9 cellular contexts compared by ENCODE assay signal in the genomic region with DNA sequence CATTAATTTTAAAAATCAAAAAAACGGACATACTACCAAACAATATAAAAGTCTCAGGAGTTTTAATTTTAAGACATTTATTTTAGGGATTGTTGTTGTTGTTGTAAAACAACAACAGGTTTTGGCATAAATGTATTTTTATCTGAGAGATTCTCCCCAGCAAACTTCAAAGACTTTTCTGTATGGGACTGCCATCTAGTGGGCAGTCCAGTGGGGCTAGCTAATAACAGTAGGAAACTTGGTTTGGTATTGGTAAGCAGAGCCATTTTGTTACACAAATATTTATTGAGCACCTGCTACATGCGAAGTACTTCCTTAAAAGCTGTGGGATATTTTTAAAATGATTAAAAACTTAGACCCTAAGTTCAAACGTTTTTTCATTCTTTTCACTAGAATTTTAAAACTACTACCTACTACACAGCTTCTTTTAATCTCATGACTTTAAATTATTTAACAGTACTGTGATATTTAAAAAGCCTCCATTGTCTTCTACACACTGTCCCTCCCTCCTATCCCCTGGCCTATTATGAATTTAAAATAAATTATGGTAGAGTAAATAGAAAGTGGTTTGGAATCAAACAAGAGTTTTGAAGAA.
DNase-seq lines count a peak whose midpoint lies in the region; ATAC-seq lines count a peak whose summit lies in the region.
"Had no signal": no experiment of that assay in that cellular context is flagged by ENCODE, and none has a peak within 500 bp of the region (broad histone marks: within the 10 kb centered on the region; RNA-seq: fewer than 3 reads in every experiment).

No MANE protein-coding gene starts in this region.

- no peak overlapping the region for H3K4me3 Mint-ChIP-seq in activated T-helper 2 cell treated with anti-CD3 and anti-CD28 coated beads, Interferon-gamma antibody, Interleukin-2, Interleukin-4, amounts not matched to agents 10 μg/mL and 5 μg/mL and 100 μg/mL, durations not matched to agents 14 hours and 24 hours and 36 hours (ENCODE audit: low read depth)
- H3K4me3 Mint-ChIP-seq: naive B cell had no signal

- no peaks in the 10 kb centered on the region for H3K9me3 Mint-ChIP-seq in activated T-helper 2 cell treated with anti-CD3 and anti-CD28 coated beads, Interferon-gamma antibody, Interleukin-2, Interleukin-4, amounts not matched to agents 10 μg/mL and 5 μg/mL and 100 μg/mL, durations not matched to agents 14 hours and 24 hours and 36 hours
- H3K9me3 Mint-ChIP-seq: naive B cell had no signal

- in situ Hi-C loops in G401 (cut with HindIII; ENCODE audit: low sequenced_read_pairs), result no loop called here

- no peak overlapping the region for H3K27ac Mint-ChIP-seq in activated T-helper 2 cell treated with anti-CD3 and anti-CD28 coated beads, Interferon-gamma antibody, Interleukin-2, Interleukin-4, amounts not matched to agents 10 μg/mL and 5 μg/mL and 100 μg/mL, durations not matched to agents 14 hours and 24 hours and 36 hours
- H3K27ac Mint-ChIP-seq: naive B cell had no signal

- no peaks in the 10 kb centered on the region for H3K27me3 Mint-ChIP-seq in activated T-helper 2 cell treated with anti-CD3 and anti-CD28 coated beads, Interferon-gamma antibody, Interleukin-2, Interleukin-4, amounts not matched to agents 10 μg/mL and 5 μg/mL and 100 μg/mL, durations not matched to agents 14 hours and 24 hours and 36 hours (ENCODE audit: low read depth)
- H3K27me3 Mint-ChIP-seq: naive B cell had no signal

- DNase-seq in G401 (ENCODE audit: low spot score) (peak; percentile 8), RKO (ENCODE audit: low spot score) (peak; percentile 70), fibroblast of peridontal ligament (ENCODE audit: extremely low read depth) (peak; percentile 68), retina (peak; percentile 30), HK-2 (ENCODE audit: unreplicated experiment) (no peak)
- DNase-seq in stimulated activated CD4-positive, alpha-beta T cell treated with anti-CD3 and anti-CD28 coated beads, Interleukin-12 subunit alpha, Interleukin-12 subunit beta, amount 100 ng/mL, for 4 hours, result no peak
- DNase-seq in activated T-helper 2 cell treated with anti-CD3 and anti-CD28 coated beads, Interferon-gamma antibody, Interleukin-2, Interleukin-4, amounts not matched to agents 10 μg/mL and 5 μg/mL and 100 μg/mL, durations not matched to agents 14 hours and 24 hours and 36 hours (ENCODE audit: low spot score), result no peak
- DNase-seq: naive B cell had no signal

- H3K36me3 Mint-ChIP-seq in activated T-helper 2 cell treated with anti-CD3 and anti-CD28 coated beads, Interferon-gamma antibody, Interleukin-2, Interleukin-4, amounts not matched to agents 10 μg/mL and 5 μg/mL and 100 μg/mL, durations not matched to agents 14 hours and 24 hours and 36 hours (ENCODE audit: low read depth), result no peaks in the 10 kb centered on the region
- H3K36me3 Mint-ChIP-seq: naive B cell had no signal

- intact Hi-C loops in activated T-helper 2 cell treated with anti-CD3 and anti-CD28 coated beads, Interferon-gamma antibody, Interleukin-2, Interleukin-4, amounts not matched to agents 10 μg/mL and 5 μg/mL and 100 μg/mL, durations not matched to agents 14 hours and 24 hours and 36 hours (cut with micrococcal nuclease), result loop anchor here (10.0 kb wide), 1 partner anchor 1290 kb away; the partner anchor contains the start of gene FAT4

- H3K4me1 Mint-ChIP-seq in activated T-helper 2 cell treated with anti-CD3 and anti-CD28 coated beads, Interferon-gamma antibody, Interleukin-2, Interleukin-4, amounts not matched to agents 10 μg/mL and 5 μg/mL and 100 μg/mL, durations not matched to agents 14 hours and 24 hours and 36 hours (ENCODE audit: low read depth), result no peaks in the 10 kb centered on the region
- H3K4me1 Mint-ChIP-seq: naive B cell had no signal

- peak; percentile 63 for ATAC-seq in HG02870 (IDR thresholded peaks at IDR 0.05; ENCODE audit: unreplicated experiment)

Comparison
In these comparisons a context has a peak if more than half of its experiments do, and no peak if none do; other contexts are left out.
1. DNase-seq: peak in G401 (single experiment), RKO (single experiment), fibroblast of peridontal ligament (single experiment) and retina (single experiment); none in stimulated activated CD4-positive, alpha-beta T cell treated with anti-CD3 and anti-CD28 coated beads, Interleukin-12 subunit alpha, Interleukin-12 subunit beta, amount 100 ng/mL, for 4 hours (single experiment), HK-2 (single experiment) and activated T-helper 2 cell treated with anti-CD3 and anti-CD28 coated beads, Interferon-gamma antibody, Interleukin-2, Interleukin-4, amounts not matched to agents 10 μg/mL and 5 μg/mL and 100 μg/mL, durations not matched to agents 14 hours and 24 hours and 36 hours (single experiment).